ENCODE assay signal across 8 cellular contexts in genomic region chr9:4901401-4902134, GRCh38.
DNase-seq lines count a peak whose midpoint lies in the region; ATAC-seq and TF ChIP-seq lines count a peak whose summit lies in the region.
"Not testable (repeated sequence)": the region's sequence is repeated elsewhere in the genome, so short reads cannot be mapped to it uniquely, and the experiment has no call there.

No MANE protein-coding gene starts in this region.

- not testable (repeated sequence) for H3K14ac ChIP-seq in H9 (ENCODE audit: insufficient read depth, low read length)

- not testable (repeated sequence) for H3K23me2 ChIP-seq in H9 (ENCODE audit: insufficient read length, low read depth, low read length, poor library complexity, severe bottlenecking)

- WGBS in H9 (ENCODE audit: extremely low coverage, insufficient read length, low lambda C conversion rate) = no CpG with 5 or more reads among the region's 11 CpGs
- 26% methylated on average over 11 of the region's 11 CpGs for WGBS in smooth muscle cell (ENCODE audit: low lambda C conversion rate)

- peak overlapping the region in 2 of 3 donors; percentile 35 to 38 for H3K27ac Mint-ChIP-seq in CD4-positive, CD25-positive, alpha-beta regulatory T cell
- peak overlapping the region in 2 of 3 experiments; percentile 8 to 91; a peak in 3 of 7 replicates for H3K27ac Mint-ChIP-seq in H9
- H3K27ac Mint-ChIP-seq in activated CD8-positive, alpha-beta memory T cell treated with anti-CD3 and anti-CD28 coated beads, Interleukin-2, amount 10 ng/mL, durations not matched to agents 7 days and 5 days = peak overlapping the region; percentile 64

- H3K4me3 ChIP-seq in CD4-positive, CD25-positive, alpha-beta regulatory T cell (ENCODE audit: low read depth, low read length); colonic mucosa: not testable (repeated sequence)
- H3K4me3 ChIP-seq in Peyer's patch = peak overlapping the region in 2 of 4 donors; percentile 10 to 39
- peak overlapping the region; percentile 34 to 56 for H3K4me3 ChIP-seq in mucosa of rectum (ENCODE audit: low read length in 2 of 2)
- peak overlapping the region; percentile 34 for H3K4me3 ChIP-seq in smooth muscle cell

- not testable (repeated sequence) for H4K8ac ChIP-seq in H9 (replicated peaks; ENCODE audit: insufficient read length, low read depth, low read length)

- peak in 1 of 2 donors; percentile 31 for ATAC-seq in CD4-positive, CD25-positive, alpha-beta regulatory T cell (ENCODE audit: low read depth in 2 of 2)
- ATAC-seq in activated CD8-positive, alpha-beta memory T cell treated with anti-CD3 and anti-CD28 coated beads, Interleukin-2, amount 10 ng/mL, durations not matched to agents 7 days and 5 days = not testable (repeated sequence)
- peak in 1 of 2 donors; percentile 29 for ATAC-seq in left cardiac atrium

- H2BK120ac ChIP-seq in H9 (ENCODE audit: low read depth, low read length, poor library complexity, severe bottlenecking) = not testable (repeated sequence)

- not testable (repeated sequence) for H3K18ac ChIP-seq in H9 (ENCODE audit: insufficient read length, low read depth, low read length)

- H3K4me1 Mint-ChIP-seq in CD4-positive, CD25-positive, alpha-beta regulatory T cell; activated CD8-positive, alpha-beta memory T cell treated with anti-CD3 and anti-CD28 coated beads, Interleukin-2, amount 10 ng/mL, durations not matched to agents 7 days and 5 days: not testable (repeated sequence)
- H3K4me1 Mint-ChIP-seq in H9 = peaks cover 12 to 14% of the 10 kb centered on the region in 2 experiments

- H4K5ac ChIP-seq in H9 (ENCODE audit: insufficient read length, low read depth, low read length) = not testable (repeated sequence)

- not testable (repeated sequence) for H2BK20ac ChIP-seq in H9 (ENCODE audit: low read depth, low read length, poor library complexity, severe bottlenecking)

- not testable (repeated sequence) for H3K27me3 ChIP-seq in CD4-positive, CD25-positive, alpha-beta regulatory T cell (ENCODE audit: control insufficient read depth, insufficient read depth, low read length); H9 (ENCODE audit: insufficient read depth, low read length); Peyer's patch; colonic mucosa; mucosa of rectum (ENCODE audit: control insufficient read depth in 2 of 2, insufficient read depth in 2 of 2, low read length in 2 of 2); smooth muscle cell (ENCODE audit: low read depth)

- not testable (repeated sequence) for H3K27me3 Mint-ChIP-seq in CD4-positive, CD25-positive, alpha-beta regulatory T cell; H9 (ENCODE audit: low read depth); activated CD8-positive, alpha-beta memory T cell treated with anti-CD3 and anti-CD28 coated beads, Interleukin-2, amount 10 ng/mL, durations not matched to agents 7 days and 5 days

- not testable (repeated sequence) for H4K20me1 ChIP-seq in H9 (ENCODE audit: control insufficient read depth, insufficient read depth, insufficient read length); smooth muscle cell (ENCODE audit: low read depth)

- not testable (repeated sequence) for H2AK5ac ChIP-seq in H9 (ENCODE audit: insufficient read length, low read length)

- H3K79me1 ChIP-seq in H9 (ENCODE audit: insufficient read depth, low read depth, low read length, poor library complexity, severe bottlenecking) = not testable (repeated sequence)

- H2BK12ac ChIP-seq in H9 (ENCODE audit: insufficient read length, low read depth, low read length) = not testable (repeated sequence)

- TF ChIP-seq POLR2A in Peyer's patch (IDR thresholded peaks at IDR 0.05) = not testable (repeated sequence)

- not testable (repeated sequence) for H3K36me3 ChIP-seq in CD4-positive, CD25-positive, alpha-beta regulatory T cell (ENCODE audit: control insufficient read depth, insufficient read depth, low read length); Peyer's patch; colonic mucosa; mucosa of rectum (ENCODE audit: control insufficient read depth in 2 of 2, insufficient read depth in 2 of 2, low read length in 2 of 2); smooth muscle cell (ENCODE audit: low read depth)

- H4K91ac ChIP-seq in H9 (ENCODE audit: insufficient read length, low read depth, low read length) = not testable (repeated sequence)

- H3K9ac ChIP-seq in H9 (ENCODE audit: extremely low read depth, insufficient read length, low read length); colonic mucosa (ENCODE audit: low read depth in 2 of 2, low read length in 2 of 2); mucosa of rectum (ENCODE audit: low read depth in 1 of 2, low read length in 2 of 2): not testable (repeated sequence)
- peak overlapping the region; percentile 32 for H3K9ac ChIP-seq in smooth muscle cell (ENCODE audit: low read depth)

- H3K4ac ChIP-seq in H9 (ENCODE audit: low read depth, low read length) = not testable (repeated sequence)

- not testable (repeated sequence) for H2BK5ac ChIP-seq in H9 (ENCODE audit: insufficient read length, low read length)

- peaks cover 0 to 26% (median 11%) of the 10 kb centered on the region in 7 donors for H3K9me3 Mint-ChIP-seq in CD4-positive, CD25-positive, alpha-beta regulatory T cell
- peaks cover 7 to 10% of the 10 kb centered on the region in 2 experiments; a peak in 4 of 5 replicates for H3K9me3 Mint-ChIP-seq in H9
- not testable (repeated sequence) for H3K9me3 Mint-ChIP-seq in activated CD8-positive, alpha-beta memory T cell treated with anti-CD3 and anti-CD28 coated beads, Interleukin-2, amount 10 ng/mL, durations not matched to agents 7 days and 5 days (ENCODE audit: low read depth)

- H3K79me2 ChIP-seq in H9 (ENCODE audit: insufficient read depth, low read length); smooth muscle cell (ENCODE audit: low read depth): not testable (repeated sequence)

- H2BK15ac ChIP-seq in H9 (ENCODE audit: low read depth, low read length) = not testable (repeated sequence)

- H3T11ph ChIP-seq in H9 (ENCODE audit: low read length) = not testable (repeated sequence)

- intact Hi-C loops in colonic mucosa (cut with DNase I); left cardiac atrium (cut with DNase I): not testable (repeated sequence)

- H3K9me3 ChIP-seq in CD4-positive, CD25-positive, alpha-beta regulatory T cell (ENCODE audit: control insufficient read depth in 2 of 2, low read length in 2 of 2); H9 (ENCODE audit: control insufficient read depth, low read depth, low read length); Peyer's patch; colonic mucosa; mucosa of rectum (ENCODE audit: control insufficient read depth in 2 of 2, low read length in 2 of 2); smooth muscle cell (replicated peaks; ENCODE audit: low read depth): not testable (repeated sequence)

- TF ChIP-seq CTCF in H9 (conservative IDR thresholded peaks at IDR 0.05); Peyer's patch (IDR thresholded peaks at IDR 0.05); colonic mucosa (IDR thresholded peaks at IDR 0.05); smooth muscle cell (IDR thresholded peaks at IDR 0.05; ENCODE audit: borderline replicate concordance, insufficient read depth, poor library complexity, severe bottlenecking): not testable (repeated sequence)

- H3K56ac ChIP-seq in H9 (ENCODE audit: insufficient read length, low read depth, low read length) = not testable (repeated sequence)

- not testable (repeated sequence) for H3K23ac ChIP-seq in H9 (ENCODE audit: insufficient read length, low read depth, low read length)

- not testable (repeated sequence) for H3K4me1 ChIP-seq in CD4-positive, CD25-positive, alpha-beta regulatory T cell (ENCODE audit: control insufficient read depth, insufficient read depth, low read length, poor library complexity, severe bottlenecking); H9 (ENCODE audit: insufficient read depth, low read length); Peyer's patch; colonic mucosa; mucosa of rectum (ENCODE audit: control insufficient read depth in 2 of 2, insufficient read depth in 2 of 2, low read length in 2 of 2); smooth muscle cell (ENCODE audit: low read depth)

- H3K4me2 ChIP-seq in H9 (ENCODE audit: insufficient read depth, insufficient read length, low read length) = not testable (repeated sequence)
- peak overlapping the region; percentile 82 for H3K4me2 ChIP-seq in smooth muscle cell

- CTCF ChIA-PET in activated CD8-positive, alpha-beta memory T cell treated with anti-CD3 and anti-CD28 coated beads, Interleukin-2, amount 10 ng/mL, durations not matched to agents 7 days and 5 days (lab: Charles Lee) = interaction anchor here (1.2 to 1.4 kb wide), 2 partner anchors 108 to 138 kb away, joined by 3 read pairs; no protein-coding TSS in a partner anchor

- H3F3A ChIP-seq in smooth muscle cell (ENCODE audit: low read depth) = not testable (repeated sequence)

- peak in 2 of 3 donors; percentile 3 to 81 for DNase-seq in CD4-positive, CD25-positive, alpha-beta regulatory T cell
- peak; percentile 64 for DNase-seq in H9
- peak; percentile 35 to 77 (median 60) for DNase-seq in Peyer's patch
- DNase-seq in activated CD8-positive, alpha-beta memory T cell treated with anti-CD3 and anti-CD28 coated beads, Interleukin-2, amount 10 ng/mL, durations not matched to agents 7 days and 5 days = peak; percentile 57
- DNase-seq in colonic mucosa = peak; percentile 72
- DNase-seq in left cardiac atrium = peak; percentile 45
- not testable (repeated sequence) for DNase-seq in smooth muscle cell (lab: John Stamatoyannopoulos, UW; ENCODE audit: unreplicated experiment)

- H3K27ac ChIP-seq in CD4-positive, CD25-positive, alpha-beta regulatory T cell (ENCODE audit: insufficient read depth, low read length, poor library complexity, severe bottlenecking); H9 (ENCODE audit: insufficient read length, low read depth, low read length); Peyer's patch; colonic mucosa; mucosa of rectum (ENCODE audit: low read depth in 2 of 2, low read length in 2 of 2); smooth muscle cell (ENCODE audit: low read depth): not testable (repeated sequence)

- not testable (repeated sequence) for H2AFZ ChIP-seq in H9 (ENCODE audit: low read length)
- H2AFZ ChIP-seq in smooth muscle cell (ENCODE audit: low read depth) = peak overlapping the region; percentile 22

- peak overlapping the region in 2 of 4 donors; percentile 33 to 39 for H3K4me3 Mint-ChIP-seq in CD4-positive, CD25-positive, alpha-beta regulatory T cell
- peak overlapping the region in 1 of 2 experiments; percentile 17; a peak in 1 of 5 replicates for H3K4me3 Mint-ChIP-seq in H9
- not testable (repeated sequence) for H3K4me3 Mint-ChIP-seq in activated CD8-positive, alpha-beta memory T cell treated with anti-CD3 and anti-CD28 coated beads, Interleukin-2, amount 10 ng/mL, durations not matched to agents 7 days and 5 days

- H3K36me3 Mint-ChIP-seq in CD4-positive, CD25-positive, alpha-beta regulatory T cell = peaks cover 11% of the 10 kb centered on the region
- peaks cover 3 to 14% (median 8%) of the 10 kb centered on the region in 3 experiments for H3K36me3 Mint-ChIP-seq in H9 (ENCODE audit: insufficient read depth in 1 of 3, low read depth in 3 of 3)
- H3K36me3 Mint-ChIP-seq in activated CD8-positive, alpha-beta memory T cell treated with anti-CD3 and anti-CD28 coated beads, Interleukin-2, amount 10 ng/mL, durations not matched to agents 7 days and 5 days = peaks cover 21% of the 10 kb centered on the region
